In genomic region chrX:15786930-15787329, GRCh38 we compare ENCODE assay signal across 22 cellular contexts. TPM values are rescaled to one million over a fixed set of nuclear protein-coding genes. Genes with fewer than 3 reads are reported as not detected.
DNase-seq lines count a peak whose midpoint lies in the region; ATAC-seq lines count a peak whose summit lies in the region.
"Had no signal": no experiment of that assay in that cellular context is flagged by ENCODE, and none has a peak within 500 bp of the region (broad histone marks: within the 10 kb centered on the region; RNA-seq: fewer than 3 reads in every experiment).

No MANE protein-coding gene starts in this region.

- no peak for DNase-seq in stimulated activated naive CD8-positive, alpha-beta T cell treated with anti-CD3 and anti-CD28 coated beads, Interleukin-15, amount 100 ng/mL, for 72 hours
- DNase-seq in NCI-H69 (lab: John Stamatoyannopoulos, UW): peak; percentile 84
- peak; percentile 4 for DNase-seq in dermis blood vessel endothelial cell
- DNase-seq in posterior vena cava (ENCODE audit: low spot score): no peak
- DNase-seq in stimulated activated naive B cell treated with anti-CD40 and anti-IgM and Interleukin-4, amounts not matched to agents 10 μg/mL and 1 μg/mL and 100 μg/mL, for 72 hours: no peak
- DNase-seq: activated CD4-positive, alpha-beta T cell treated with anti-CD3 and anti-CD28 coated beads, Interleukin-2, amount 10 ng/mL, durations not matched to agents 7 days and 5 days; activated naive CD8-positive, alpha-beta T cell treated with anti-CD3 and anti-CD28 coated beads, Interleukin-2, amount 50 U/mL, for 24 hours; activated T-cell treated with anti-CD3 and anti-CD28 coated beads, Interleukin-2, amount 50 U/mL, for 4 hours; central memory CD4-positive, alpha-beta T cell; gastrocnemius medialis; immature natural killer cell; KG1; MG63; NCI-H526 treated with DMSO at 0.1 percent for 48 hours; SK-N-SH; small intestine; WERI-Rb-1 had no signal

- ATAC-seq in stimulated activated naive CD8-positive, alpha-beta T cell treated with anti-CD3 and anti-CD28 coated beads, Interleukin-15, amount 100 ng/mL, for 72 hours: no peak
- ATAC-seq in HG02970 (IDR thresholded peaks at IDR 0.05; ENCODE audit: low FRiP score, unreplicated experiment): no peak
- ATAC-seq in stimulated activated naive B cell treated with anti-CD40 and anti-IgM and Interleukin-4, amounts not matched to agents 10 μg/mL and 1 μg/mL and 100 μg/mL, for 72 hours (replicated peaks): no peak
- ATAC-seq: activated naive CD8-positive, alpha-beta T cell treated with anti-CD3 and anti-CD28 coated beads, Interleukin-2, amount 50 U/mL, for 24 hours; activated T-cell treated with anti-CD3 and anti-CD28 coated beads, Interleukin-2, amount 50 U/mL, for 4 hours; gastrocnemius medialis; GM12878; left lobe of liver had no signal

- H3K4me1 Mint-ChIP-seq in stimulated activated naive CD8-positive, alpha-beta T cell treated with anti-CD3 and anti-CD28 coated beads, Interleukin-15, Interleukin-2, amounts not matched to agents 100 ng/mL and 50 ng/mL, for 24 hours (ENCODE audit: low read depth): peaks cover 6% of the 10 kb centered on the region
- H3K4me1 Mint-ChIP-seq in stimulated activated naive CD8-positive, alpha-beta T cell treated with anti-CD3 and anti-CD28 coated beads, Interleukin-15, amount 100 ng/mL, for 72 hours: no peaks in the 10 kb centered on the region
- H3K4me1 Mint-ChIP-seq in stimulated activated naive B cell treated with anti-CD40 and anti-IgM and Interleukin-4, amounts not matched to agents 10 μg/mL and 1 μg/mL and 100 μg/mL, for 72 hours: peaks cover 2 to 4% of the 10 kb centered on the region in 2 donors

- peaks cover 13% of the 10 kb centered on the region for H3K36me3 Mint-ChIP-seq in stimulated activated naive CD8-positive, alpha-beta T cell treated with anti-CD3 and anti-CD28 coated beads, Interleukin-15, Interleukin-2, amounts not matched to agents 100 ng/mL and 50 ng/mL, for 24 hours (ENCODE audit: low read depth)
- peaks cover 0 to 14% of the 10 kb centered on the region in 2 donors for H3K36me3 Mint-ChIP-seq in stimulated activated naive B cell treated with anti-CD40 and anti-IgM and Interleukin-4, amounts not matched to agents 10 μg/mL and 1 μg/mL and 100 μg/mL, for 72 hours

- no peaks in the 10 kb centered on the region for H3K27me3 Mint-ChIP-seq in stimulated activated naive CD8-positive, alpha-beta T cell treated with anti-CD3 and anti-CD28 coated beads, Interleukin-15, Interleukin-2, amounts not matched to agents 100 ng/mL and 50 ng/mL, for 24 hours
- H3K27me3 Mint-ChIP-seq in stimulated activated naive CD8-positive, alpha-beta T cell treated with anti-CD3 and anti-CD28 coated beads, Interleukin-15, amount 100 ng/mL, for 72 hours: no peaks in the 10 kb centered on the region
- H3K27me3 Mint-ChIP-seq in stimulated activated naive B cell treated with anti-CD40 and anti-IgM and Interleukin-4, amounts not matched to agents 10 μg/mL and 1 μg/mL and 100 μg/mL, for 72 hours: no peaks in the 10 kb centered on the region
- H3K27me3 Mint-ChIP-seq: activated CD4-positive, alpha-beta T cell treated with anti-CD3 and anti-CD28 coated beads, Interleukin-2, amount 10 ng/mL, durations not matched to agents 7 days and 5 days; activated naive CD8-positive, alpha-beta T cell treated with anti-CD3 and anti-CD28 coated beads, Interleukin-2, amount 50 U/mL, for 24 hours; type B pancreatic cell had no signal

- intact Hi-C loops in posterior vena cava (cut with DNase I): no loop called here

- no peaks in the 10 kb centered on the region for H3K9me3 Mint-ChIP-seq in stimulated activated naive CD8-positive, alpha-beta T cell treated with anti-CD3 and anti-CD28 coated beads, Interleukin-15, Interleukin-2, amounts not matched to agents 100 ng/mL and 50 ng/mL, for 24 hours
- no peaks in the 10 kb centered on the region for H3K9me3 Mint-ChIP-seq in stimulated activated naive CD8-positive, alpha-beta T cell treated with anti-CD3 and anti-CD28 coated beads, Interleukin-15, amount 100 ng/mL, for 72 hours
- H3K9me3 Mint-ChIP-seq in stimulated activated naive B cell treated with anti-CD40 and anti-IgM and Interleukin-4, amounts not matched to agents 10 μg/mL and 1 μg/mL and 100 μg/mL, for 72 hours: no peaks in the 10 kb centered on the region
- H3K9me3 Mint-ChIP-seq: activated CD4-positive, alpha-beta T cell treated with anti-CD3 and anti-CD28 coated beads, Interleukin-2, amount 10 ng/mL, durations not matched to agents 7 days and 5 days; activated naive CD8-positive, alpha-beta T cell treated with anti-CD3 and anti-CD28 coated beads, Interleukin-2, amount 50 U/mL, for 24 hours; activated T-cell treated with anti-CD3 and anti-CD28 coated beads, Interleukin-2, amount 50 U/mL, for 4 hours; immature natural killer cell; type B pancreatic cell had no signal

- no peak overlapping the region for H3K4me3 Mint-ChIP-seq in stimulated activated naive CD8-positive, alpha-beta T cell treated with anti-CD3 and anti-CD28 coated beads, Interleukin-15, Interleukin-2, amounts not matched to agents 100 ng/mL and 50 ng/mL, for 24 hours
- H3K4me3 Mint-ChIP-seq in stimulated activated naive CD8-positive, alpha-beta T cell treated with anti-CD3 and anti-CD28 coated beads, Interleukin-15, amount 100 ng/mL, for 72 hours: no peak overlapping the region
- no peak overlapping the region for H3K4me3 Mint-ChIP-seq in stimulated activated naive B cell treated with anti-CD40 and anti-IgM and Interleukin-4, amounts not matched to agents 10 μg/mL and 1 μg/mL and 100 μg/mL, for 72 hours
- H3K4me3 Mint-ChIP-seq: activated CD4-positive, alpha-beta T cell treated with anti-CD3 and anti-CD28 coated beads, Interleukin-2, amount 10 ng/mL, durations not matched to agents 7 days and 5 days; activated naive CD8-positive, alpha-beta T cell treated with anti-CD3 and anti-CD28 coated beads, Interleukin-2, amount 50 U/mL, for 24 hours; activated T-cell treated with anti-CD3 and anti-CD28 coated beads, Interleukin-2, amount 50 U/mL, for 4 hours; immature natural killer cell; type B pancreatic cell had no signal

- H3K27ac Mint-ChIP-seq in stimulated activated naive CD8-positive, alpha-beta T cell treated with anti-CD3 and anti-CD28 coated beads, Interleukin-15, Interleukin-2, amounts not matched to agents 100 ng/mL and 50 ng/mL, for 24 hours: peak overlapping the region; percentile 55
- H3K27ac Mint-ChIP-seq in stimulated activated naive CD8-positive, alpha-beta T cell treated with anti-CD3 and anti-CD28 coated beads, Interleukin-15, amount 100 ng/mL, for 72 hours: peak overlapping the region in 1 of 2 donors; percentile 91
- H3K27ac Mint-ChIP-seq in stimulated activated naive B cell treated with anti-CD40 and anti-IgM and Interleukin-4, amounts not matched to agents 10 μg/mL and 1 μg/mL and 100 μg/mL, for 72 hours: no peak overlapping the region
- H3K27ac Mint-ChIP-seq: activated CD4-positive, alpha-beta T cell treated with anti-CD3 and anti-CD28 coated beads, Interleukin-2, amount 10 ng/mL, durations not matched to agents 7 days and 5 days; activated naive CD8-positive, alpha-beta T cell treated with anti-CD3 and anti-CD28 coated beads, Interleukin-2, amount 50 U/mL, for 24 hours; type B pancreatic cell had no signal

RNA-seq across cellular contexts. Expression of gene ZRSR2, which starts 3.4 kb away (rescaled TPM):
- total RNA-seq in dermis blood vessel endothelial cell: 3.4 and 6.3 TPM in 2 replicates
- 10 to 100 TPM; 11.1 to 13.1 TPM for total RNA-seq in posterior vena cava

RNA-seq across cellular contexts. Expression of gene CA5B, which starts 48.9 kb away (rescaled TPM):
- total RNA-seq in dermis blood vessel endothelial cell: 1.5 and 2.7 TPM in 2 replicates
- total RNA-seq in posterior vena cava: 10 to 100 TPM; 16.9 to 23.1 TPM

Comparison
In these comparisons a context has a peak if more than half of its experiments do, and no peak if none do; other contexts are left out.
1. DNase-seq: peak in NCI-H69 (single experiment) and dermis blood vessel endothelial cell (single experiment); none in stimulated activated naive CD8-positive, alpha-beta T cell treated with anti-CD3 and anti-CD28 coated beads, Interleukin-15, amount 100 ng/mL, for 72 hours (0 of 2), posterior vena cava (single experiment) and stimulated activated naive B cell treated with anti-CD40 and anti-IgM and Interleukin-4, amounts not matched to agents 10 μg/mL and 1 μg/mL and 100 μg/mL, for 72 hours (single experiment).